ENCODE assay signal across 15 cellular contexts in the genomic region with DNA sequence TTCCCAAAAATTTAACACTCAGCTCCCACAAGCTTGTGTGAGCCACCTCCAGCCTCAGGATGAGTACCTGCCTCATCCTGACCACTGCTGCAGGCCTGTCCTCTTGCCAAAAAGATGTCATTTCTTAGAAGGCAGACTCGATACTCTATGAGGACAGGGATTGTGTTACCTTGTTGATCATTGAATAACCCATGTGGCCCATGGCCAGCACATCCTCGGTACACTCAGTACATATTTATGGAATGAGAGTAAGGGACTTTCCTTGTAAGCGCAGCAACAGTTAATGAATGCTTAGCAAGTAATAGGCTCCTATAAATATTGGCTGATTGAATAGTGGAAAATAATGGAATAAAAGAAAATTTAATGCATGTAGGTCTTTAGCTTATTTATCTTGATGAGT. TPM values are rescaled to one million over a fixed set of nuclear protein-coding genes. Genes with fewer than 3 reads are reported as not detected.
DNase-seq lines count a peak whose midpoint lies in the region; ATAC-seq, FAIRE-seq and TF ChIP-seq lines count a peak whose summit lies in the region.
"Had no signal": no experiment of that assay in that cellular context is flagged by ENCODE, and none has a peak within 500 bp of the region (broad histone marks: within the 10 kb centered on the region; RNA-seq: fewer than 3 reads in every experiment).

No MANE protein-coding gene starts in this region.

- no peaks in the 10 kb centered on the region for H3K9me3 Mint-ChIP-seq in astrocyte (ENCODE audit: unreplicated experiment)
- no peaks in the 10 kb centered on the region for H3K9me3 Mint-ChIP-seq in stimulated activated effector memory CD8-positive, alpha-beta T cell treated with anti-CD3 and anti-CD28 coated beads, Interleukin-12 subunit alpha, Interleukin-12 subunit beta, amount 100 ng/mL, for 72 hours
- no peaks in the 10 kb centered on the region for H3K9me3 Mint-ChIP-seq in activated T-cell treated with anti-CD3 and anti-CD28 coated beads, Interleukin-2, amount 50 U/mL, for 24 hours
- H3K9me3 Mint-ChIP-seq in chondrocyte (ENCODE audit: low read depth), result no peaks in the 10 kb centered on the region

- no peak overlapping the region for H3K27ac ChIP-seq in astrocyte (ENCODE audit: low read depth, low read length)
- H3K27ac ChIP-seq: BLaER1 treated with 17β-estradiol and CSF1 and Interleukin-3, amounts not matched to agents 10 nM and 100 nM; GM23248 had no signal

- no peak overlapping the region for H3K4me3 ChIP-seq in astrocyte (ENCODE audit: insufficient read depth, low read depth, low read length)
- H3K4me3 ChIP-seq: BLaER1 treated with 17β-estradiol and CSF1 and Interleukin-3, amounts not matched to agents 10 nM and 100 nM; GM12878; GM23248 had no signal

- no peak overlapping the region for H3K4me2 ChIP-seq in astrocyte (ENCODE audit: low read length)
- H3K4me2 ChIP-seq: BLaER1 treated with 17β-estradiol and CSF1 and Interleukin-3, amounts not matched to agents 10 nM and 100 nM had no signal

- H3K27ac Mint-ChIP-seq in astrocyte (ENCODE audit: unreplicated experiment) (no peak overlapping the region), chondrocyte (ENCODE audit: unreplicated experiment) (no peak overlapping the region)
- peak overlapping the region; percentile 18 for H3K27ac Mint-ChIP-seq in stimulated activated effector memory CD8-positive, alpha-beta T cell treated with anti-CD3 and anti-CD28 coated beads, Interleukin-12 subunit alpha, Interleukin-12 subunit beta, amount 100 ng/mL, for 72 hours
- no peak overlapping the region for H3K27ac Mint-ChIP-seq in activated T-cell treated with anti-CD3 and anti-CD28 coated beads, Interleukin-2, amount 50 U/mL, for 24 hours

- no peak for FAIRE-seq in astrocyte (lab: Jason Lieb, UNC)
- FAIRE-seq: GM12878, HepG2 had no signal

- no peak for TF ChIP-seq CTCF in astrocyte (IDR thresholded peaks at IDR 0.05; ENCODE audit: insufficient read depth, low read depth, low read length)
- TF ChIP-seq CTCF in chondrocyte (IDR thresholded peaks at IDR 0.05), result no peak

- no peak overlapping the region for H3K4me3 Mint-ChIP-seq in astrocyte (ENCODE audit: unreplicated experiment)
- no peak overlapping the region for H3K4me3 Mint-ChIP-seq in stimulated activated effector memory CD8-positive, alpha-beta T cell treated with anti-CD3 and anti-CD28 coated beads, Interleukin-12 subunit alpha, Interleukin-12 subunit beta, amount 100 ng/mL, for 72 hours
- H3K4me3 Mint-ChIP-seq in activated T-cell treated with anti-CD3 and anti-CD28 coated beads, Interleukin-2, amount 50 U/mL, for 24 hours, result no peak overlapping the region
- H3K4me3 Mint-ChIP-seq in chondrocyte (ENCODE audit: unreplicated experiment), result no peak overlapping the region

- no peaks in the 10 kb centered on the region for H3K4me1 ChIP-seq in astrocyte (ENCODE audit: insufficient read depth, low read length)
- H3K4me1 ChIP-seq: BLaER1 treated with 17β-estradiol and CSF1 and Interleukin-3, amounts not matched to agents 10 nM and 100 nM had no signal

- peak; percentile 46 for DNase-seq in HK-2 (ENCODE audit: unreplicated experiment)
- DNase-seq in astrocyte (ENCODE audit: low read depth), result peak; percentile 34
- peak; percentile 65 for DNase-seq in iris pigment epithelial cell (ENCODE audit: low read depth)
- no peak for DNase-seq in stimulated activated effector memory CD8-positive, alpha-beta T cell treated with anti-CD3 and anti-CD28 coated beads, Interleukin-12 subunit alpha, Interleukin-12 subunit beta, amount 100 ng/mL, for 72 hours (ENCODE audit: low spot score in 2 of 2)
- DNase-seq in activated T-cell treated with anti-CD3 and anti-CD28 coated beads, Interleukin-2, amount 50 U/mL, for 24 hours, result no peak
- DNase-seq in chondrocyte (ENCODE audit: low spot score), result no peak
- DNase-seq: GM23248, NCI-H1105 treated with DMSO at 0.1 percent for 48 hours, NCI-H187, NCI-H2171, SIG-M5 had no signal

- no peaks in the 10 kb centered on the region for H3K4me1 Mint-ChIP-seq in astrocyte (ENCODE audit: low read depth, unreplicated experiment)
- H3K4me1 Mint-ChIP-seq in stimulated activated effector memory CD8-positive, alpha-beta T cell treated with anti-CD3 and anti-CD28 coated beads, Interleukin-12 subunit alpha, Interleukin-12 subunit beta, amount 100 ng/mL, for 72 hours, result peaks cover 22% of the 10 kb centered on the region
- H3K4me1 Mint-ChIP-seq in activated T-cell treated with anti-CD3 and anti-CD28 coated beads, Interleukin-2, amount 50 U/mL, for 24 hours (ENCODE audit: low read depth), result peaks cover 12% of the 10 kb centered on the region
- H3K4me1 Mint-ChIP-seq in chondrocyte (ENCODE audit: low read depth), result no peaks in the 10 kb centered on the region

- no peaks in the 10 kb centered on the region for H3K36me3 Mint-ChIP-seq in astrocyte (ENCODE audit: low read depth, unreplicated experiment)
- H3K36me3 Mint-ChIP-seq in stimulated activated effector memory CD8-positive, alpha-beta T cell treated with anti-CD3 and anti-CD28 coated beads, Interleukin-12 subunit alpha, Interleukin-12 subunit beta, amount 100 ng/mL, for 72 hours, result peaks cover 4% of the 10 kb centered on the region
- no peaks in the 10 kb centered on the region for H3K36me3 Mint-ChIP-seq in activated T-cell treated with anti-CD3 and anti-CD28 coated beads, Interleukin-2, amount 50 U/mL, for 24 hours (ENCODE audit: low read depth)
- no peaks in the 10 kb centered on the region for H3K36me3 Mint-ChIP-seq in chondrocyte (ENCODE audit: low read depth)

- no peaks in the 10 kb centered on the region for H3K9me3 ChIP-seq in astrocyte (ENCODE audit: insufficient read depth, low read depth, low read length)
- H3K9me3 ChIP-seq: BLaER1 treated with 17β-estradiol and CSF1 and Interleukin-3, amounts not matched to agents 10 nM and 100 nM had no signal

- ATAC-seq in stimulated activated effector memory CD8-positive, alpha-beta T cell treated with anti-CD3 and anti-CD28 coated beads, Interleukin-12 subunit alpha, Interleukin-12 subunit beta, amount 100 ng/mL, for 72 hours, result no peak
- ATAC-seq in GM19324 (IDR thresholded peaks at IDR 0.05; ENCODE audit: low FRiP score, unreplicated experiment), result no peak
- ATAC-seq: GM12878, HepG2 had no signal

- H3K9ac ChIP-seq in astrocyte (ENCODE audit: low read length), result no peak overlapping the region
- H3K9ac ChIP-seq: BLaER1 treated with 17β-estradiol and CSF1 and Interleukin-3, amounts not matched to agents 10 nM and 100 nM; GM23248 had no signal

- no peaks in the 10 kb centered on the region for H4K20me1 ChIP-seq in astrocyte (ENCODE audit: insufficient read depth, low read length)
- H4K20me1 ChIP-seq: BLaER1 treated with 17β-estradiol and CSF1 and Interleukin-3, amounts not matched to agents 10 nM and 100 nM had no signal

- H3K27me3 ChIP-seq in astrocyte (ENCODE audit: insufficient read depth, low read length), result peaks cover 4% of the 10 kb centered on the region
- H3K27me3 ChIP-seq: BLaER1 treated with 17β-estradiol and CSF1 and Interleukin-3, amounts not matched to agents 10 nM and 100 nM had no signal

- H3K79me2 ChIP-seq in astrocyte (ENCODE audit: insufficient read depth, low read length), result no peaks in the 10 kb centered on the region

- no peaks in the 10 kb centered on the region for H3K36me3 ChIP-seq in astrocyte (ENCODE audit: insufficient read depth, low read length)
- H3K36me3 ChIP-seq: BLaER1 treated with 17β-estradiol and CSF1 and Interleukin-3, amounts not matched to agents 10 nM and 100 nM had no signal

- no peak overlapping the region for H2AFZ ChIP-seq in astrocyte (ENCODE audit: low read depth, low read length)
- H2AFZ ChIP-seq: GM23248 had no signal

- H3K27me3 Mint-ChIP-seq in astrocyte (ENCODE audit: low read depth, unreplicated experiment), result peaks cover 12% of the 10 kb centered on the region
- H3K27me3 Mint-ChIP-seq in activated T-cell treated with anti-CD3 and anti-CD28 coated beads, Interleukin-2, amount 50 U/mL, for 24 hours, result no peaks in the 10 kb centered on the region
- peaks cover 25% of the 10 kb centered on the region for H3K27me3 Mint-ChIP-seq in chondrocyte (ENCODE audit: low read depth)

RNA-seq across cellular contexts. Expression of gene DGLUCY, which starts 15.3 kb away (rescaled TPM):
- total RNA-seq in astrocyte, result 20.0 and 25.9 TPM in 2 replicates
- 9.3 to 13.6 TPM (median 9.3 TPM) in 3 replicates for total RNA-seq in chondrocyte

RNA-seq across cellular contexts. Expression of gene RPS6KA5, which starts 38.1 kb away (rescaled TPM):
- total RNA-seq in astrocyte (0.99 and 1.0 TPM in 2 replicates), chondrocyte (0.48 to 0.65 TPM (median 0.54 TPM) in 3 replicates)

Comparison
In these comparisons a context has a peak if more than half of its experiments do, and no peak if none do; other contexts are left out.
1. DNase-seq: peak in HK-2 (single experiment), astrocyte (single experiment) and iris pigment epithelial cell (single experiment); none in stimulated activated effector memory CD8-positive, alpha-beta T cell treated with anti-CD3 and anti-CD28 coated beads, Interleukin-12 subunit alpha, Interleukin-12 subunit beta, amount 100 ng/mL, for 72 hours (0 of 2), activated T-cell treated with anti-CD3 and anti-CD28 coated beads, Interleukin-2, amount 50 U/mL, for 24 hours (single experiment) and chondrocyte (single experiment).